ENCODE assay signal across 21 cellular contexts in the genomic region with DNA sequence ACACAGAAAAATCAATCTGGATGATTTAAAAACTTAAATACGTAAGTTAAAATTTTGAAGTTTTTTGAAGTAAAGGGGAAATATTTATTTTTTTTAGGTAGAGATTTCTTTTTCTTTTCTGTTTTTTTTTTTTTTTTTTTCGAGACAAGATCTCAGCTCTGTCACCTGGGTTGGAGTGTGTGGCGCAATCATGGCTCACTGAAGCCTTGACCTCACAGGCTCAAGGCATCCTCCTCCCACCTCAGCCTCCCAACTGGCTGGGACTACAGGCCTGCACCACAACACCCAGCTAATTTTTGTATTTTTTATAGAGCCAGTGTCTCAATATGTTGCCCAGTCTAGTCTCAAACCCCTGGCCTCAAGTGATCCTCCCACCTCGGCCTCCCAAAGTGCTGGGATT.
"Had no signal": no experiment of that assay in that cellular context is flagged by ENCODE, and none has a peak within 500 bp of the region (broad histone marks: within the 10 kb centered on the region; RNA-seq: fewer than 3 reads in every experiment).

No MANE protein-coding gene starts in this region.

- H3K9me3 Mint-ChIP-seq: natural killer cell; nephron progenitor cell; stimulated activated effector memory CD8-positive, alpha-beta T cell treated with anti-CD3 and anti-CD28 coated beads, Interleukin-12 subunit alpha, Interleukin-12 subunit beta, amount 100 ng/mL, for 72 hours; stimulated activated naive CD8-positive, alpha-beta T cell treated with anti-CD3 and anti-CD28 coated beads, Interleukin-15, amount 100 ng/mL, for 72 hours had no signal

- H3K36me3 Mint-ChIP-seq: mesothelial cell of epicardium; naive B cell; natural killer cell; stimulated activated effector memory CD8-positive, alpha-beta T cell treated with anti-CD3 and anti-CD28 coated beads, Interleukin-12 subunit alpha, Interleukin-12 subunit beta, amount 100 ng/mL, for 72 hours had no signal

- FAIRE-seq: pancreas, small intestine had no signal

- ATAC-seq: natural killer cell; pancreas; right cardiac atrium; stimulated activated effector memory CD8-positive, alpha-beta T cell treated with anti-CD3 and anti-CD28 coated beads, Interleukin-12 subunit alpha, Interleukin-12 subunit beta, amount 100 ng/mL, for 72 hours; stimulated activated naive CD8-positive, alpha-beta T cell treated with anti-CD3 and anti-CD28 coated beads, Interleukin-15, amount 100 ng/mL, for 72 hours had no signal

- H3K4me1 Mint-ChIP-seq: mesothelial cell of epicardium; naive B cell; natural killer cell; nephron progenitor cell; stimulated activated effector memory CD8-positive, alpha-beta T cell treated with anti-CD3 and anti-CD28 coated beads, Interleukin-12 subunit alpha, Interleukin-12 subunit beta, amount 100 ng/mL, for 72 hours; stimulated activated naive CD8-positive, alpha-beta T cell treated with anti-CD3 and anti-CD28 coated beads, Interleukin-15, amount 100 ng/mL, for 72 hours had no signal

- H3K4me3 Mint-ChIP-seq: mesothelial cell of epicardium; naive B cell; natural killer cell; nephron progenitor cell; neural progenitor cell; stimulated activated effector memory CD8-positive, alpha-beta T cell treated with anti-CD3 and anti-CD28 coated beads, Interleukin-12 subunit alpha, Interleukin-12 subunit beta, amount 100 ng/mL, for 72 hours; stimulated activated naive CD8-positive, alpha-beta T cell treated with anti-CD3 and anti-CD28 coated beads, Interleukin-15, amount 100 ng/mL, for 72 hours had no signal

- DNase-seq: islet precursor cell; left ventricle myocardium inferior; mesendoderm; naive B cell; natural killer cell; nephron progenitor cell; pancreas; posterior cingulate gyrus; retina; right cardiac atrium; sigmoid colon; small intestine; spleen; stimulated activated CD4-positive, alpha-beta T cell treated with anti-CD3 and anti-CD28 coated beads, Interleukin-4, amount 100 ng/mL, for 24 hours; stimulated activated naive CD4-positive, alpha-beta T cell treated with Interleukin-2 at 50 U/mL for 16 hours; stimulated activated naive CD8-positive, alpha-beta T cell treated with anti-CD3 and anti-CD28 coated beads, Interleukin-15, amount 100 ng/mL, for 72 hours; substantia nigra; upper lobe of left lung had no signal

- H3K27ac Mint-ChIP-seq: mesothelial cell of epicardium; naive B cell; natural killer cell; nephron progenitor cell; neural progenitor cell; stimulated activated effector memory CD8-positive, alpha-beta T cell treated with anti-CD3 and anti-CD28 coated beads, Interleukin-12 subunit alpha, Interleukin-12 subunit beta, amount 100 ng/mL, for 72 hours had no signal
